Comparison of ENCODE assay signal across 14 cellular contexts in genomic region chr2:127504552-127505460, GRCh38. TPM values are rescaled to one million over a fixed set of nuclear protein-coding genes. Genes with fewer than 3 reads are reported as not detected.
DNase-seq lines count a peak whose midpoint lies in the region; ATAC-seq and TF ChIP-seq lines count a peak whose summit lies in the region.
"Had no signal": no experiment of that assay in that cellular context is flagged by ENCODE, and none has a peak within 500 bp of the region (broad histone marks: within the 10 kb centered on the region; RNA-seq: fewer than 3 reads in every experiment).

No MANE protein-coding gene starts in this region.

- no peak overlapping the region for H3K4me3 ChIP-seq in CD8-positive, alpha-beta T cell (ENCODE audit: low read depth, low read length)
- H3K4me3 ChIP-seq: psoas muscle had no signal

- no peak for ATAC-seq in CD8-positive, alpha-beta T cell
- peak; percentile 0 for ATAC-seq in foreskin keratinocyte
- ATAC-seq: psoas muscle had no signal

- H3K27me3 ChIP-seq in CD8-positive, alpha-beta T cell (ENCODE audit: insufficient read depth, low read length) = no peaks in the 10 kb centered on the region
- H3K27me3 ChIP-seq in foreskin keratinocyte = no peaks in the 10 kb centered on the region

- H3K27ac ChIP-seq in CD8-positive, alpha-beta T cell (ENCODE audit: low read depth, low read length) = no peak overlapping the region
- H3K27ac ChIP-seq in foreskin keratinocyte = no peak overlapping the region

- peaks cover 37% of the 10 kb centered on the region for H3K4me1 Mint-ChIP-seq in CD8-positive, alpha-beta T cell (ENCODE audit: low read depth)
- no peaks in the 10 kb centered on the region for H3K4me1 Mint-ChIP-seq in progenitor cell of endocrine pancreas (ENCODE audit: low read depth)

- CTCF ChIA-PET in CD8-positive, alpha-beta T cell (lab: Charles Lee) = interaction anchor here (1.4 kb wide), 1 partner anchor 145 kb away, joined by 7 read pairs; no protein-coding TSS in a partner anchor

- TF ChIP-seq CTCF in CD8-positive, alpha-beta T cell (IDR thresholded peaks at IDR 0.05) = no peak
- TF ChIP-seq CTCF in foreskin keratinocyte (conservative IDR thresholded peaks at IDR 0.05) (no peak), progenitor cell of endocrine pancreas (IDR thresholded peaks at IDR 0.05; ENCODE audit: unreplicated experiment) (no peak)

- intact Hi-C loops in CD8-positive, alpha-beta T cell (cut with DNase I, micrococcal nuclease) = no loop called here

- peaks cover 45% of the 10 kb centered on the region for H3K36me3 ChIP-seq in CD8-positive, alpha-beta T cell (ENCODE audit: insufficient read depth, low read length)

- DNase-seq in A172 (ENCODE audit: low spot score) (peak; percentile 14), RPMI7951 (ENCODE audit: low read depth) (peak; percentile 61), foreskin keratinocyte (no peak), NCI-H1417 treated with DMSO at 0.1 percent for 48 hours (lab: John Stamatoyannopoulos, UW) (no peak), NCI-H2029 treated with DMSO at 0.1 percent for 48 hours (lab: John Stamatoyannopoulos, UW) (no peak), NCI-H774 (lab: John Stamatoyannopoulos, UW) (no peak), progenitor cell of endocrine pancreas (ENCODE audit: low spot score, unreplicated experiment) (no peak)
- DNase-seq in CD8-positive, alpha-beta T cell = no peak
- DNase-seq: KG1, NCI-H1694, NCI-H748 treated with DMSO at 0.1 percent for 48 hours, psoas muscle, SHP77 had no signal

- peaks cover 4% of the 10 kb centered on the region for H3K4me1 ChIP-seq in CD8-positive, alpha-beta T cell (ENCODE audit: insufficient read depth, low read length)
- H3K4me1 ChIP-seq in foreskin keratinocyte = peaks cover 13% of the 10 kb centered on the region

- peak overlapping the region; percentile 6 for H3K27ac Mint-ChIP-seq in CD8-positive, alpha-beta T cell
- H3K27ac Mint-ChIP-seq in progenitor cell of endocrine pancreas = no peak overlapping the region

- no peaks in the 10 kb centered on the region for H3K9me3 ChIP-seq in CD8-positive, alpha-beta T cell (ENCODE audit: low read length)
- H3K9me3 ChIP-seq: psoas muscle had no signal

- no peaks in the 10 kb centered on the region for H3K27me3 Mint-ChIP-seq in CD8-positive, alpha-beta T cell (ENCODE audit: low read depth)
- no peaks in the 10 kb centered on the region for H3K27me3 Mint-ChIP-seq in progenitor cell of endocrine pancreas

- H3K9me3 Mint-ChIP-seq in CD8-positive, alpha-beta T cell = no peaks in the 10 kb centered on the region
- no peaks in the 10 kb centered on the region for H3K9me3 Mint-ChIP-seq in progenitor cell of endocrine pancreas (ENCODE audit: low read depth)

- H3K4me3 Mint-ChIP-seq in CD8-positive, alpha-beta T cell = no peak overlapping the region
- H3K4me3 Mint-ChIP-seq in progenitor cell of endocrine pancreas (ENCODE audit: low read depth) = no peak overlapping the region

- peaks cover 80% of the 10 kb centered on the region for H3K36me3 Mint-ChIP-seq in CD8-positive, alpha-beta T cell
- H3K36me3 Mint-ChIP-seq in progenitor cell of endocrine pancreas (ENCODE audit: insufficient read depth) = peaks cover 22% of the 10 kb centered on the region

- POLR2A ChIA-PET in CD8-positive, alpha-beta T cell (lab: Charles Lee) = no interaction called here

RNA-seq across cellular contexts. Expression of gene IWS1, which starts 21.5 kb away (rescaled TPM):
- total RNA-seq in A172 (2014; rRNA removed; shearing (Covaris generic)) = 56.2 and 72.9 TPM in 2 replicates
- total RNA-seq in CD8-positive, alpha-beta T cell = 10 to 100 TPM; 30.4 to 33.4 TPM
- 53.9 and 54.0 TPM in 2 replicates for total RNA-seq in RPMI7951 (2014; rRNA removed; shearing (Covaris generic))
- total RNA-seq in foreskin keratinocyte (51.0 and 56.5 TPM in 2 replicates), progenitor cell of endocrine pancreas (60.4 and 61.2 TPM in 2 replicates)
- polyA plus RNA-seq in foreskin keratinocyte = 29.8 and 30.6 TPM in 2 replicates

RNA-seq across cellular contexts. Expression of gene MYO7B, which starts 30.7 kb away (rescaled TPM):
- 1.6 and 6.1 TPM in 2 replicates for total RNA-seq in A172 (2014; rRNA removed; shearing (Covaris generic))
- under 1 TPM; 0.25 to 0.33 TPM for total RNA-seq in CD8-positive, alpha-beta T cell
- total RNA-seq in RPMI7951 (2014; rRNA removed; shearing (Covaris generic)) = 11.3 and 12.7 TPM in 2 replicates
- 0.07 TPM in 1 of 2 replicates, not detected in the other for total RNA-seq in foreskin keratinocyte
- polyA plus RNA-seq in foreskin keratinocyte = 0.11 TPM in 1 of 2 replicates, not detected in the other
- total RNA-seq in progenitor cell of endocrine pancreas = 0.64 TPM in 1 of 2 replicates, not detected in the other
- total RNA-seq: G401 had no signal

Comparison
In these comparisons a context has a peak if more than half of its experiments do, and no peak if none do; other contexts are left out.
1. DNase-seq: peak in A172 (single experiment) and RPMI7951 (single experiment); none in CD8-positive, alpha-beta T cell (0 of 7), foreskin keratinocyte (0 of 2), NCI-H1417 treated with DMSO at 0.1 percent for 48 hours (single experiment), NCI-H2029 treated with DMSO at 0.1 percent for 48 hours (single experiment), NCI-H774 (single experiment) and progenitor cell of endocrine pancreas (single experiment).